In the genomic region with DNA sequence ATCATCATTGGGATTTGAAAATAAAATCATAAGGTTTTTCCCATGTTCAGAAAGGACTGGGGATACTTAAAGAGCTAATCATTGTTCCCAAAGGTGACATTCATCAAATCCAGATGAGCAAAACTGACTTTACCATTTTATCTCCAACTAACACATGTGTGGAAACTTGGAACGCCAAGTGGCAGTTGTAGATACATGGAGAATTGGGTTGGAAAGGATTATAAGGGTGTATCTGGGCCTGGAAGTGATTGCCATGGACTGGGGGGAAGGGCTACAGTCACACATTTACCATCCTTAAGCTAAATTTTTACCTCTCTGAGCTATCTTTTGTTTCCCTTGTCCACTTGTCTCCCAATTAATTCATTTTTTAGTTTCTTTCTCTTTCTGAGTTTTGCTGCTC, we compare ENCODE assay signal across 32 cellular contexts.
"Had no signal": no experiment of that assay in that cellular context is flagged by ENCODE, and none has a peak within 500 bp of the region (broad histone marks: within the 10 kb centered on the region; RNA-seq: fewer than 3 reads in every experiment).

No MANE protein-coding gene starts in this region.

- H3K27ac ChIP-seq: PC-9, RWPE1, SJCRH30, SK-N-MC had no signal

- DNase-seq: Karpas-422, MM.1S, MV-4-11, NCI-H1092, NCI-H1105, NCI-H1417 treated with DMSO at 0.1 percent for 48 hours, NCI-H146, NCI-H1694, NCI-H187, NCI-H1930, NCI-H2029 treated with DMSO at 0.1 percent for 48 hours, NCI-H2081 treated with DMSO at 0.1 percent for 48 hours, NCI-H2107, NCI-H2171, NCI-H226, NCI-H446 treated with DMSO at 0.1 percent for 48 hours, NCI-H510A, NCI-H524, NCI-H526, NCI-H69, NCI-H748 treated with DMSO at 0.1 percent for 48 hours, NCI-H82, PC-9, SHP77, SIG-M5, SJCRH30, T-cell had no signal

- H3K4me3 Mint-ChIP-seq: T-cell had no signal

- H3K27me3 ChIP-seq: SJCRH30 had no signal

- H3K27ac Mint-ChIP-seq: T-cell had no signal

- H3K36me3 Mint-ChIP-seq: T-cell had no signal

- H3K4me1 ChIP-seq: SJCRH30 had no signal

- H3K4me3 ChIP-seq: PC-9, SJCRH30, SK-N-MC had no signal

- H2AFZ ChIP-seq: PC-9 had no signal

- H3K9me3 ChIP-seq: SJCRH30 had no signal

- ATAC-seq: Panc1, Right ventricle myocardium inferior, T-cell had no signal

- H3K36me3 ChIP-seq: SJCRH30 had no signal

- H3K9me3 Mint-ChIP-seq: T-cell had no signal

- FAIRE-seq: RCC 7860 had no signal

- H3K4me1 Mint-ChIP-seq: T-cell had no signal

- H3K4me2 ChIP-seq: PC-9 had no signal
